ENCODE assay signal across 1 cellular context in genomic region chr5:14101922-14102321, GRCh38.
TF ChIP-seq lines count a peak whose summit lies in the region.

No MANE protein-coding gene starts in this region.

TF ChIP-seq in SK-N-SH, 30 proteins besides CTCF, POLR2A, EP300 and RAD21 (continued from another document):
- TF ChIP-seq USF1 (IDR thresholded peaks at IDR 0.05; ENCODE audit: borderline replicate concordance, low read depth) (no peak), REST (IDR thresholded peaks at IDR 0.05; ENCODE audit: low read depth, low read length) (no peak), MEF2A (IDR thresholded peaks at IDR 0.05; ENCODE audit: borderline replicate concordance, low read depth) (no peak), GABPA (IDR thresholded peaks at IDR 0.05; ENCODE audit: low read depth) (no peak), SIN3A (IDR thresholded peaks at IDR 0.05; ENCODE audit: borderline replicate concordance, low read depth, low read length) (no peak), PBX3 (IDR thresholded peaks at IDR 0.05) (no peak), USF2 (IDR thresholded peaks at IDR 0.05; ENCODE audit: borderline replicate concordance, low read depth, low read length) (no peak), TCF12 (IDR thresholded peaks at IDR 0.05) (no peak), GATA2 (CRISPR knock-in tag; IDR thresholded peaks at IDR 0.05) (no peak), JUND (IDR thresholded peaks at IDR 0.05) (no peak), SMC3 (IDR thresholded peaks at IDR 0.05; ENCODE audit: low read depth, low read length) (no peak), TAF1 (IDR thresholded peaks at IDR 0.05; ENCODE audit: borderline replicate concordance, low read depth, low read length) (no peak), RFX5 (IDR thresholded peaks at IDR 0.05; ENCODE audit: low read length) (no peak), FOSL2 (IDR thresholded peaks at IDR 0.05; ENCODE audit: borderline replicate concordance, low read depth) (no peak), NFIC (IDR thresholded peaks at IDR 0.05; ENCODE audit: borderline replicate concordance) (no peak)
TF ChIP-seq in SK-N-SH: peak in this region for 0.
